In the genomic region with DNA sequence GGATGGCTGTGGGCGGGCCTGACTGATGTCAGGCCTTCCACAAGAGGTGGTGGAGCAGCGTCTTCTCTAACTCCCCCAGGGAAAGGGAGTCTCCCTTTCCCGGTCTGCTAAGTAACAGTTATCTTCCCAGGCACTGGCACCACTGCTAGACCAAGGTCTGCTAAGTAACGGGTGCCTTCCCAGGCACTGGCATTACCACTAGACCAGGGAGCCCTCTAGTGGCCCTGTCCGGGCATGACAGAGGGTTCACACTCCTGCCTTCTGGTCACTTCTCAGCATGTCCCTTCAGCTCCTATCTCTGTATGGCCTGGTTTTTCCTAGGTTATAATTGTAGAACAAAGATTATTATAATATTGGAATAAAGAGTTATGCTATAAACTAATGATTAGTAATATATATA, we compare ENCODE assay signal across 6 cellular contexts. TPM values are rescaled to one million over a fixed set of nuclear protein-coding genes. Genes with fewer than 3 reads are reported as not detected.
A peak's percentile ranks its signal among the peaks of the same experiment; 100 is the strongest.
DNase-seq lines count a peak whose midpoint lies in the region; ATAC-seq, FAIRE-seq and TF ChIP-seq lines count a peak whose summit lies in the region.
"Not testable (repeated sequence)": the region's sequence is repeated elsewhere in the genome, so short reads cannot be mapped to it uniquely, and the experiment has no call there.

No MANE protein-coding gene starts in this region.

- CTCF ChIA-PET in activated naive CD4-positive, alpha-beta T cell treated with anti-CD3 and anti-CD28 coated beads, Interleukin-2, amount 10 ng/mL, durations not matched to agents 7 days and 5 days (lab: Charles Lee), result interaction anchor here (0.9 to 3.5 kb wide), 14 partner anchors 9 to 126 kb away, joined by 3 to 37 read pairs (median 4); a partner anchor contains a TSS

- peak; percentile 62 for DNase-seq in RKO (ENCODE audit: low spot score)
- peak; percentile 87 for DNase-seq in activated naive CD4-positive, alpha-beta T cell treated with anti-CD3 and anti-CD28 coated beads, Interleukin-2, amount 10 ng/mL, durations not matched to agents 7 days and 5 days
- DNase-seq in hepatocyte (ENCODE audit: low spot score), result not testable (repeated sequence)
- peak; percentile 54 for DNase-seq in stimulated activated CD8-positive, alpha-beta memory T cell treated with anti-CD3 and anti-CD28 coated beads, Interleukin-12 subunit alpha, Interleukin-12 subunit beta, amount 100 ng/mL, for 4 hours (ENCODE audit: low read depth)

- peaks cover 29% of the 10 kb centered on the region for H3K36me3 Mint-ChIP-seq in activated naive CD4-positive, alpha-beta T cell treated with anti-CD3 and anti-CD28 coated beads, Interleukin-2, amount 10 ng/mL, durations not matched to agents 7 days and 5 days

- FAIRE-seq in G401.6 (lab: Jason Lieb, UNC), result peak; percentile 53

- not testable (repeated sequence) for H3K9me3 Mint-ChIP-seq in activated naive CD4-positive, alpha-beta T cell treated with anti-CD3 and anti-CD28 coated beads, Interleukin-2, amount 10 ng/mL, durations not matched to agents 7 days and 5 days

- not testable (repeated sequence) for H2AFZ ChIP-seq in hepatocyte

- peak; percentile 21 for ATAC-seq in HG03439 (IDR thresholded peaks at IDR 0.05; ENCODE audit: unreplicated experiment)

- not testable (repeated sequence) for H3K4me1 ChIP-seq in hepatocyte (ENCODE audit: insufficient read depth)

- not testable (repeated sequence) for H3K27me3 ChIP-seq in hepatocyte

- H3K27ac ChIP-seq in hepatocyte, result not testable (repeated sequence)

- not testable (repeated sequence) for H3K9me3 ChIP-seq in hepatocyte (ENCODE audit: low read depth)

- H3K4me2 ChIP-seq in hepatocyte, result not testable (repeated sequence)

- not testable (repeated sequence) for H3K79me2 ChIP-seq in hepatocyte

- not testable (repeated sequence) for H3K27me3 Mint-ChIP-seq in activated naive CD4-positive, alpha-beta T cell treated with anti-CD3 and anti-CD28 coated beads, Interleukin-2, amount 10 ng/mL, durations not matched to agents 7 days and 5 days

- not testable (repeated sequence) for H3K9me2 ChIP-seq in hepatocyte (replicated peaks; ENCODE audit: insufficient read depth)

- H3K27ac Mint-ChIP-seq in activated naive CD4-positive, alpha-beta T cell treated with anti-CD3 and anti-CD28 coated beads, Interleukin-2, amount 10 ng/mL, durations not matched to agents 7 days and 5 days, result peak overlapping the region; percentile 98

- peaks cover 70% of the 10 kb centered on the region for H3K4me1 Mint-ChIP-seq in activated naive CD4-positive, alpha-beta T cell treated with anti-CD3 and anti-CD28 coated beads, Interleukin-2, amount 10 ng/mL, durations not matched to agents 7 days and 5 days

- not testable (repeated sequence) for H3K4me3 ChIP-seq in hepatocyte

- H4K20me1 ChIP-seq in hepatocyte (ENCODE audit: insufficient read depth, poor library complexity, severe bottlenecking), result not testable (repeated sequence)

- H3K4me3 Mint-ChIP-seq in activated naive CD4-positive, alpha-beta T cell treated with anti-CD3 and anti-CD28 coated beads, Interleukin-2, amount 10 ng/mL, durations not matched to agents 7 days and 5 days, result not testable (repeated sequence)

- H3K36me3 ChIP-seq in hepatocyte (replicated peaks; ENCODE audit: insufficient read depth, low read depth), result not testable (repeated sequence)

- TF ChIP-seq CTCF in hepatocyte (IDR thresholded peaks at IDR 0.05; ENCODE audit: poor library complexity), result peak; percentile 54

- 0% methylated on average over 1 of the region's 5 CpGs for WGBS in hepatocyte (ENCODE audit: low lambda C conversion rate, missing lambda C conversion rate)

RNA-seq across cellular contexts. Expression of a gene that starts 1.8 kb away (rescaled TPM):
- not detected in 2 replicates for total RNA-seq in hepatocyte
- polyA plus RNA-seq in hepatocyte, result 1.4 TPM in 2 replicates

RNA-seq across cellular contexts. Expression of a gene that starts 40.2 kb away (rescaled TPM):
- total RNA-seq in hepatocyte, result 0.20 and 1.0 TPM in 2 replicates
- polyA plus RNA-seq in hepatocyte, result 3.4 and 4.8 TPM in 2 replicates

RNA-seq across cellular contexts. Expression of a gene that starts 40.8 kb away (rescaled TPM):
- total RNA-seq in hepatocyte, result 2.0 and 5.3 TPM in 2 replicates
- 3.2 and 4.1 TPM in 2 replicates for polyA plus RNA-seq in hepatocyte

RNA-seq across cellular contexts. Expression of a gene that starts 49.5 kb away (rescaled TPM):
- 0.73 and 2.6 TPM in 2 replicates for total RNA-seq in hepatocyte
- 3.3 and 4.3 TPM in 2 replicates for polyA plus RNA-seq in hepatocyte

RNA-seq across cellular contexts. Expression of a gene that starts 59.4 kb away (rescaled TPM):
- total RNA-seq in hepatocyte, result 7.7 and 14.7 TPM in 2 replicates
- 18.5 and 22.3 TPM in 2 replicates for polyA plus RNA-seq in hepatocyte
